In genomic region chr17:1626333-1626732, GRCh38 we compare ENCODE assay signal across 10 cellular contexts. TPM values are rescaled to one million over a fixed set of nuclear protein-coding genes. Genes with fewer than 3 reads are reported as not detected.
A peak's percentile ranks its signal among the peaks of the same experiment; 100 is the strongest.
DNase-seq lines count a peak whose midpoint lies in the region; ATAC-seq and TF ChIP-seq lines count a peak whose summit lies in the region.
"Had no signal": no experiment of that assay in that cellular context is flagged by ENCODE, and none has a peak within 500 bp of the region (broad histone marks: within the 10 kb centered on the region; RNA-seq: fewer than 3 reads in every experiment).

No MANE protein-coding gene starts in this region.

- no peak overlapping the region for H3K4me3 ChIP-seq in CD8-positive, alpha-beta memory T cell (ENCODE audit: low read length)
- H3K4me3 ChIP-seq in OCI-LY7 (ENCODE audit: low read depth, low read length, poor library complexity, severe bottlenecking) (peak overlapping the region; percentile 80), parathyroid adenoma (ENCODE audit: low read depth, low read length) (no peak overlapping the region), heart left ventricle (peak overlapping the region in 3 of 12 donors; percentile 7 to 95 (median 82))

- TF ChIP-seq CTCF in OCI-LY7 (conservative IDR thresholded peaks at IDR 0.05; ENCODE audit: low read length): no peak
- no peak for TF ChIP-seq CTCF in parathyroid adenoma (IDR thresholded peaks at IDR 0.05)
- TF ChIP-seq CTCF in heart left ventricle (IDR thresholded peaks at IDR 0.05): no peak

- H3K4me1 ChIP-seq in CD8-positive, alpha-beta memory T cell (ENCODE audit: insufficient read depth, low read length): peaks cover 17% of the 10 kb centered on the region
- H3K4me1 ChIP-seq in OCI-LY7 (ENCODE audit: insufficient read depth, low read length, poor library complexity, severe bottlenecking) (peaks cover 52% of the 10 kb centered on the region), parathyroid adenoma (peaks cover 5% of the 10 kb centered on the region), heart left ventricle (peaks cover 0 to 53% (median 14%) of the 10 kb centered on the region in 12 donors)

- H3K4me2 ChIP-seq in OCI-LY7 (ENCODE audit: low read length): peak overlapping the region; percentile 90
- H3K4me2 ChIP-seq in parathyroid adenoma (ENCODE audit: low read length): no peak overlapping the region

- TF ChIP-seq POLR2A in heart left ventricle (IDR thresholded peaks at IDR 0.05): no peak

- no peak for DNase-seq in CD8-positive, alpha-beta memory T cell
- DNase-seq in OCI-LY7 (ENCODE audit: low spot score) (no peak), fibroblast of peridontal ligament (ENCODE audit: extremely low read depth) (peak; percentile 8), NCI-H446 treated with DMSO at 0.1 percent for 48 hours (lab: John Stamatoyannopoulos, UW) (no peak), heart left ventricle (no peak)
- DNase-seq: activated CD8-positive, alpha-beta memory T cell treated with anti-CD3 and anti-CD28 coated beads, Interleukin-2, amount 10 ng/mL, durations not matched to agents 7 days and 5 days; stimulated activated CD4-positive, alpha-beta T cell treated with anti-CD3 and anti-CD28 coated beads, Interleukin-12 subunit alpha, Interleukin-12 subunit beta, amount 100 ng/mL, for 4 hours had no signal

- POLR2A ChIA-PET in CD8-positive, alpha-beta memory T cell (lab: Charles Lee): no interaction called here
- POLR2A ChIA-PET in OCI-LY7 (lab: Charles Lee): interaction anchor here (0.8 to 1.3 kb wide), 3 partner anchors 8 to 278 kb away, joined by 3 to 5 read pairs (median 4); no protein-coding TSS in a partner anchor

- no peak overlapping the region for H3K27ac ChIP-seq in CD8-positive, alpha-beta memory T cell (ENCODE audit: low read depth, low read length)
- peak overlapping the region; percentile 79 for H3K27ac ChIP-seq in OCI-LY7 (ENCODE audit: low read depth, low read length, poor library complexity, severe bottlenecking)
- peak overlapping the region; percentile 30 for H3K27ac ChIP-seq in parathyroid adenoma
- H3K27ac ChIP-seq in heart left ventricle: peak overlapping the region in 3 of 12 donors; percentile 33 to 97 (median 93)

- H3K9ac ChIP-seq in parathyroid adenoma: no peak overlapping the region

- 45 to 65% (median 55%) methylated on average over 3 of the region's 3 CpGs for WGBS in heart left ventricle, 4 donors

- H3K4me1 Mint-ChIP-seq in CD8-positive, alpha-beta memory T cell: peaks cover 10 to 24% (median 11%) of the 10 kb centered on the region in 3 donors

- no peaks in the 10 kb centered on the region for H4K20me1 ChIP-seq in OCI-LY7 (ENCODE audit: insufficient read depth, low read length)

- ATAC-seq in GM21515 (IDR thresholded peaks at IDR 0.05; ENCODE audit: unreplicated experiment): no peak
- no peak for ATAC-seq in heart left ventricle
- ATAC-seq in GM21528 (IDR thresholded peaks at IDR 0.05; ENCODE audit: low FRiP score, unreplicated experiment): no peak
- ATAC-seq: activated CD8-positive, alpha-beta memory T cell treated with anti-CD3 and anti-CD28 coated beads, Interleukin-2, amount 10 ng/mL, durations not matched to agents 7 days and 5 days had no signal

- H3K9me3 Mint-ChIP-seq in CD8-positive, alpha-beta memory T cell: peaks cover 0 to 2% (median 0%) of the 10 kb centered on the region in 5 donors

- intact Hi-C loops in OCI-LY7 (cut with micrococcal nuclease; ENCODE audit: unreplicated experiment) (loop anchor here (5.0 kb wide), 1 partner anchor 109 kb away; the partner anchor contains the start of gene INPP5K), heart left ventricle (cut with DNase I) (loop anchor here in 4 of 10 donors (5.0 to 10.0 kb wide), 5 partner anchors 34 to 359 kb away; partner anchors contain the start of genes BHLHA9 (in 1 of the 4) and TRARG1 (in 1 of the 4))

- H3K9me2 ChIP-seq in OCI-LY7 (ENCODE audit: insufficient read depth, low read length): no peaks in the 10 kb centered on the region

- H3K9me3 ChIP-seq in CD8-positive, alpha-beta memory T cell (ENCODE audit: low read length): no peaks in the 10 kb centered on the region
- no peaks in the 10 kb centered on the region for H3K9me3 ChIP-seq in OCI-LY7 (ENCODE audit: low read length)
- no peaks in the 10 kb centered on the region for H3K9me3 ChIP-seq in parathyroid adenoma (ENCODE audit: control insufficient read depth, low read length)
- H3K9me3 ChIP-seq in heart left ventricle: no peaks in the 10 kb centered on the region

- no TSS peak for BruUV-seq in OCI-LY7 (replicated peaks; lab: Mats Ljungman, UMichigan)

- H3K36me3 ChIP-seq in CD8-positive, alpha-beta memory T cell (ENCODE audit: insufficient read depth, low read length): no peaks in the 10 kb centered on the region
- H3K36me3 ChIP-seq in OCI-LY7 (ENCODE audit: insufficient read depth, low read length) (peaks cover 5% of the 10 kb centered on the region), parathyroid adenoma (ENCODE audit: control insufficient read depth, insufficient read depth, low read length) (no peaks in the 10 kb centered on the region), heart left ventricle (peaks cover 0 to 15% (median 0%) of the 10 kb centered on the region in 9 donors)

- peaks cover 0 to 4% of the 10 kb centered on the region in 2 donors for H3K27me3 Mint-ChIP-seq in CD8-positive, alpha-beta memory T cell

- H3K36me3 Mint-ChIP-seq in CD8-positive, alpha-beta memory T cell: peaks cover 0 to 7% (median 0%) of the 10 kb centered on the region in 3 donors
- H3K36me3 Mint-ChIP-seq: activated CD8-positive, alpha-beta memory T cell treated with anti-CD3 and anti-CD28 coated beads, Interleukin-2, amount 10 ng/mL, durations not matched to agents 7 days and 5 days had no signal

- H3K27ac Mint-ChIP-seq in CD8-positive, alpha-beta memory T cell: peak overlapping the region in 2 of 8 donors; percentile 44 to 74
- H3K27ac Mint-ChIP-seq: activated CD8-positive, alpha-beta memory T cell treated with anti-CD3 and anti-CD28 coated beads, Interleukin-2, amount 10 ng/mL, durations not matched to agents 7 days and 5 days had no signal

- no peaks in the 10 kb centered on the region for H3K27me3 ChIP-seq in CD8-positive, alpha-beta memory T cell (ENCODE audit: insufficient read depth, low read length, poor library complexity, severe bottlenecking)
- H3K27me3 ChIP-seq in parathyroid adenoma (ENCODE audit: control insufficient read depth, insufficient read depth, low read length) (no peaks in the 10 kb centered on the region), heart left ventricle (no peaks in the 10 kb centered on the region)

- H2AFZ ChIP-seq in OCI-LY7 (ENCODE audit: low read length) (peak overlapping the region; percentile 33; the same call in 1 of the 2 replicates), parathyroid adenoma (no peak overlapping the region)

- H3K79me2 ChIP-seq in OCI-LY7 (ENCODE audit: insufficient read depth, low read depth, low read length) (no peaks in the 10 kb centered on the region), parathyroid adenoma (peaks cover 8% of the 10 kb centered on the region)

- peak overlapping the region in 6 of 7 donors; percentile 68 to 79 (median 76) for H3K4me3 Mint-ChIP-seq in CD8-positive, alpha-beta memory T cell

- CTCF ChIA-PET in CD8-positive, alpha-beta memory T cell (lab: Charles Lee): interaction anchor here (0.7 kb wide), 1 partner anchor 20 kb away, joined by 3 read pairs; no protein-coding TSS in a partner anchor
- CTCF ChIA-PET in OCI-LY7 (lab: Charles Lee; ENCODE audit: unreplicated experiment): no interaction called here

RNA-seq across cellular contexts. Expression of gene SLC43A2, which starts 2.3 kb away (rescaled TPM):
- 10 to 100 TPM in 1 of 2 experiments, 1 to 10 TPM in 1; 9.0 to 10.2 TPM for total RNA-seq in CD8-positive, alpha-beta memory T cell
- 1.6 TPM for polyA plus RNA-seq in CD8-positive, alpha-beta memory T cell
- total RNA-seq in OCI-LY7 (2014; rRNA removed; shearing (Covaris generic)): 9.2 and 16.7 TPM in 2 replicates
- total RNA-seq in OCI-LY7 (2022) (16.6 and 17.1 TPM in 2 replicates), heart left ventricle (10 to 100 TPM in 3 of 9 donors, 1 to 10 TPM in 6; 4.1 to 29.1 (median 7.1) TPM)
- 1 to 10 TPM; 1.4 to 6.8 TPM for polyA plus RNA-seq in heart left ventricle

RNA-seq across cellular contexts. Expression of gene SCARF1, which starts 19.2 kb away (rescaled TPM):
- under 1 TPM; 0.71 to 0.94 TPM for total RNA-seq in CD8-positive, alpha-beta memory T cell
- polyA plus RNA-seq in CD8-positive, alpha-beta memory T cell: 0.39 TPM
- 0.19 and 0.31 TPM in 2 replicates for total RNA-seq in OCI-LY7 (2014; rRNA removed; shearing (Covaris generic))
- total RNA-seq in OCI-LY7 (2022) (0.29 and 0.41 TPM in 2 replicates), heart left ventricle (10 to 100 TPM in 7 of 9 donors, 1 to 10 TPM in 2; 7.4 to 25.9 (median 12.9) TPM)
- polyA plus RNA-seq in heart left ventricle: 1 to 10 TPM; 9.0 to 9.1 TPM

RNA-seq across cellular contexts. Expression of gene RILP, which starts 23.3 kb away (rescaled TPM):
- 1 to 10 TPM; 2.1 to 3.0 TPM for total RNA-seq in CD8-positive, alpha-beta memory T cell
- 3.7 TPM for polyA plus RNA-seq in CD8-positive, alpha-beta memory T cell
- 0.82 and 3.2 TPM in 2 replicates for total RNA-seq in OCI-LY7 (2014; rRNA removed; shearing (Covaris generic))
- 0.59 and 1.2 TPM in 2 replicates for total RNA-seq in OCI-LY7 (2022)
- total RNA-seq in heart left ventricle: 100 to 1,000 TPM in 2 of 9 donors, 10 to 100 TPM in 7; 41.9 to 130 (median 60.1) TPM
- polyA plus RNA-seq in heart left ventricle: 100 to 1,000 TPM in 1 of 2 donors, 10 to 100 TPM in 1; 37.6 to 124 TPM

RNA-seq across cellular contexts. Expression of gene PRPF8, which starts 58.3 kb away (rescaled TPM):
- total RNA-seq in CD8-positive, alpha-beta memory T cell: 100 to 1,000 TPM; 430 to 447 TPM
- polyA plus RNA-seq in CD8-positive, alpha-beta memory T cell: 209 TPM
- 108 and 162 TPM in 2 replicates for total RNA-seq in OCI-LY7 (2014; rRNA removed; shearing (Covaris generic))
- total RNA-seq in OCI-LY7 (2022) (404 and 427 TPM in 2 replicates), heart left ventricle (100 to 1,000 TPM; 119 to 195 (median 174) TPM)
- 10 to 100 TPM; 70.1 to 98.1 TPM for polyA plus RNA-seq in heart left ventricle

Comparison
In these comparisons a context has a peak if more than half of its experiments do, and no peak if none do; other contexts are left out.
1. RNA of gene SCARF1, which starts 19.2 kb away (total RNA-seq): 7.4 to 25.9 TPM in heart left ventricle; 0.71 to 0.94 TPM in CD8-positive, alpha-beta memory T cell and 0.19 to 0.41 TPM in OCI-LY7; every median in the first group is over 4 times any median in the second.
2. RNA of gene RILP, which starts 23.3 kb away (total RNA-seq): 41.9 to 130 TPM in heart left ventricle; 0.59 to 3.2 TPM in OCI-LY7 and 2.1 to 3.0 TPM in CD8-positive, alpha-beta memory T cell; every median in the first group is over 10 times any median in the second.